Comparison of ENCODE assay signal across 1 cellular context in genomic region chr10:119892188-119893065, GRCh38.
TF ChIP-seq lines count a peak whose summit lies in the region.

TSS of gene SEC23IP (plus strand) at chr10:119892730. CDS start at chr10:119892783, 53 bp downstream.

TF ChIP-seq in HepG2, 621 proteins besides CTCF, POLR2A, EP300 and RAD21 (continued from another document and continues in another):
- peak; percentile 93 for TF ChIP-seq NFKB2 (CRISPR knock-in tag; IDR thresholded peaks at IDR 0.05; ENCODE audit: borderline replicate concordance)
- peak; percentile 93 for TF ChIP-seq YEATS4 (CRISPR knock-in tag; IDR thresholded peaks at IDR 0.05; ENCODE audit: borderline replicate concordance)
- TF ChIP-seq, protein P1, sequence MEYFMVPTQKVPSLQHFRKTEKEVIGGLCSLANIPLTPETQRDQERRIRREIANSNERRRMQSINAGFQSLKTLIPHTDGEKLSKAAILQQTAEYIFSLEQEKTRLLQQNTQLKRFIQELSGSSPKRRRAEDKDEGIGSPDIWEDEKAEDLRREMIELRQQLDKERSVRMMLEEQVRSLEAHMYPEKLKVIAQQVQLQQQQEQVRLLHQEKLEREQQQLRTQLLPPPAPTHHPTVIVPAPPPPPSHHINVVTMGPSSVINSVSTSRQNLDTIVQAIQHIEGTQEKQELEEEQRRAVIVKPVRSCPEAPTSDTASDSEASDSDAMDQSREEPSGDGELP (IDR thresholded peaks at IDR 0.05; ENCODE audit: borderline replicate concordance, low read depth): peak; percentile 16; the same call in 1 of the 2 replicates
- TF ChIP-seq MEF2D (CRISPR knock-in tag; IDR thresholded peaks at IDR 0.05): peak; percentile 84
- TF ChIP-seq ZNF775 (CRISPR knock-in tag; IDR thresholded peaks at IDR 0.05; ENCODE audit: borderline replicate concordance): 0 out of 2 replicates have a peak, but pooled peaks have one; percentile 66
- TF ChIP-seq, protein P2, sequence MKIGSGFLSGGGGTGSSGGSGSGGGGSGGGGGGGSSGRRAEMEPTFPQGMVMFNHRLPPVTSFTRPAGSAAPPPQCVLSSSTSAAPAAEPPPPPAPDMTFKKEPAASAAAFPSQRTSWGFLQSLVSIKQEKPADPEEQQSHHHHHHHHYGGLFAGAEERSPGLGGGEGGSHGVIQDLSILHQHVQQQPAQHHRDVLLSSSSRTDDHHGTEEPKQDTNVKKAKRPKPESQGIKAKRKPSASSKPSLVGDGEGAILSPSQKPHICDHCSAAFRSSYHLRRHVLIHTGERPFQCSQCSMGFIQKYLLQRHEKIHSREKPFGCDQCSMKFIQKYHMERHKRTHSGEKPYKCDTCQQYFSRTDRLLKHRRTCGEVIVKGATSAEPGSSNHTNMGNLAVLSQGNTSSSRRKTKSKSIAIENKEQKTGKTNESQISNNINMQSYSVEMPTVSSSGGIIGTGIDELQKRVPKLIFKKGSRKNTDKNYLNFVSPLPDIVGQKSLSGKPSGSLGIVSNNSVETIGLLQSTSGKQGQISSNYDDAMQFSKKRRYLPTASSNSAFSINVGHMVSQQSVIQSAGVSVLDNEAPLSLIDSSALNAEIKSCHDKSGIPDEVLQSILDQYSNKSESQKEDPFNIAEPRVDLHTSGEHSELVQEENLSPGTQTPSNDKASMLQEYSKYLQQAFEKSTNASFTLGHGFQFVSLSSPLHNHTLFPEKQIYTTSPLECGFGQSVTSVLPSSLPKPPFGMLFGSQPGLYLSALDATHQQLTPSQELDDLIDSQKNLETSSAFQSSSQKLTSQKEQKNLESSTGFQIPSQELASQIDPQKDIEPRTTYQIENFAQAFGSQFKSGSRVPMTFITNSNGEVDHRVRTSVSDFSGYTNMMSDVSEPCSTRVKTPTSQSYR (CRISPR knock-in tag; IDR thresholded peaks at IDR 0.05; ENCODE audit: borderline replicate concordance): peak; percentile 72; the same call in 1 of the 2 replicates
- peak; percentile 29; the same call in 1 of the 2 replicates for TF ChIP-seq ZFP1 (CRISPR knock-in tag; IDR thresholded peaks at IDR 0.05)
- 0 out of 2 replicates have a peak, but pooled peaks have one; percentile 21 for TF ChIP-seq NFIB (CRISPR knock-in tag; IDR thresholded peaks at IDR 0.05; ENCODE audit: borderline replicate concordance)
- TF ChIP-seq BHLHE40 (IDR thresholded peaks at IDR 0.05; ENCODE audit: low read length): peak; percentile 91
- TF ChIP-seq ZBTB21 (CRISPR knock-in tag; IDR thresholded peaks at IDR 0.05): no peak; the same call in 1 of the 2 replicates
- TF ChIP-seq PAWR (CRISPR knock-in tag; IDR thresholded peaks at IDR 0.05; ENCODE audit: borderline replicate concordance): no peak
- TF ChIP-seq ZNF512B (CRISPR knock-in tag; IDR thresholded peaks at IDR 0.05; ENCODE audit: borderline replicate concordance): peak; percentile 94; the same call in 1 of the 2 replicates
- TF ChIP-seq, protein P3, sequence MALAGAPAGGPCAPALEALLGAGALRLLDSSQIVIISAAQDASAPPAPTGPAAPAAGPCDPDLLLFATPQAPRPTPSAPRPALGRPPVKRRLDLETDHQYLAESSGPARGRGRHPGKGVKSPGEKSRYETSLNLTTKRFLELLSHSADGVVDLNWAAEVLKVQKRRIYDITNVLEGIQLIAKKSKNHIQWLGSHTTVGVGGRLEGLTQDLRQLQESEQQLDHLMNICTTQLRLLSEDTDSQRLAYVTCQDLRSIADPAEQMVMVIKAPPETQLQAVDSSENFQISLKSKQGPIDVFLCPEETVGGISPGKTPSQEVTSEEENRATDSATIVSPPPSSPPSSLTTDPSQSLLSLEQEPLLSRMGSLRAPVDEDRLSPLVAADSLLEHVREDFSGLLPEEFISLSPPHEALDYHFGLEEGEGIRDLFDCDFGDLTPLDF (CRISPR knock-in tag; IDR thresholded peaks at IDR 0.05): no peak; the same call in 1 of the 2 replicates
- TF ChIP-seq ZBTB7B (CRISPR knock-in tag; IDR thresholded peaks at IDR 0.05): no peak
- peak; percentile 78; the same call in 1 of the 2 replicates for TF ChIP-seq ZSCAN25 (CRISPR knock-in tag; IDR thresholded peaks at IDR 0.05)
- TF ChIP-seq ZMYM4 (CRISPR knock-in tag; IDR thresholded peaks at IDR 0.05): peak; percentile 98
- TF ChIP-seq NR2F6 (IDR thresholded peaks at IDR 0.05): no peak
- TF ChIP-seq NR2F6 (CRISPR knock-in tag; IDR thresholded peaks at IDR 0.05): peak; percentile 55
- TF ChIP-seq ZNF644 (CRISPR knock-in tag; IDR thresholded peaks at IDR 0.05; ENCODE audit: low read depth): no peak; the same call in 1 of the 2 replicates
- no peak for TF ChIP-seq ZNF292 (CRISPR knock-in tag; IDR thresholded peaks at IDR 0.05; ENCODE audit: borderline replicate concordance, low read depth)
- peak; percentile 99 for TF ChIP-seq ZHX2 (IDR thresholded peaks at IDR 0.05; ENCODE audit: low read depth)
- TF ChIP-seq ZHX2 (CRISPR knock-in tag; IDR thresholded peaks at IDR 0.05; ENCODE audit: borderline replicate concordance): no peak
- TF ChIP-seq SNAI1 (CRISPR knock-in tag; IDR thresholded peaks at IDR 0.05; ENCODE audit: borderline replicate concordance): 0 out of 2 replicates have a peak, but pooled peaks have one; percentile 23
- TF ChIP-seq ZNF317 (CRISPR knock-in tag; IDR thresholded peaks at IDR 0.05): peak; percentile 77
- no peak for TF ChIP-seq PRMT3 (CRISPR knock-in tag; IDR thresholded peaks at IDR 0.05; ENCODE audit: borderline replicate concordance, low read depth)
- TF ChIP-seq ZGPAT (CRISPR knock-in tag; IDR thresholded peaks at IDR 0.05): peak; percentile 99
- peak; percentile 94; the same call in 1 of the 2 replicates for TF ChIP-seq ZNF614 (CRISPR knock-in tag; IDR thresholded peaks at IDR 0.05; ENCODE audit: borderline replicate concordance)
- peak; percentile 65; the same call in 1 of the 2 replicates for TF ChIP-seq RBAK (CRISPR knock-in tag; IDR thresholded peaks at IDR 0.05)
- TF ChIP-seq, protein P4, sequence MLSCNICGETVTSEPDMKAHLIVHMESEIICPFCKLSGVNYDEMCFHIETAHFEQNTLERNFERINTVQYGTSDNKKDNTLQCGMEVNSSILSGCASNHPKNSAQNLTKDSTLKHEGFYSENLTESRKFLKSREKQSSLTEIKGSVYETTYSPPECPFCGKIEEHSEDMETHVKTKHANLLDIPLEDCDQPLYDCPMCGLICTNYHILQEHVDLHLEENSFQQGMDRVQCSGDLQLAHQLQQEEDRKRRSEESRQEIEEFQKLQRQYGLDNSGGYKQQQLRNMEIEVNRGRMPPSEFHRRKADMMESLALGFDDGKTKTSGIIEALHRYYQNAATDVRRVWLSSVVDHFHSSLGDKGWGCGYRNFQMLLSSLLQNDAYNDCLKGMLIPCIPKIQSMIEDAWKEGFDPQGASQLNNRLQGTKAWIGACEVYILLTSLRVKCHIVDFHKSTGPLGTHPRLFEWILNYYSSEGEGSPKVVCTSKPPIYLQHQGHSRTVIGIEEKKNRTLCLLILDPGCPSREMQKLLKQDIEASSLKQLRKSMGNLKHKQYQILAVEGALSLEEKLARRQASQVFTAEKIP (CRISPR knock-in tag; IDR thresholded peaks at IDR 0.05; ENCODE audit: borderline replicate concordance): no peak
- TF ChIP-seq ZFP36L2 (CRISPR knock-in tag; IDR thresholded peaks at IDR 0.05): peak; percentile 69; the same call in 1 of the 2 replicates
- peak; percentile 50; the same call in 1 of the 2 replicates for TF ChIP-seq KLF15 (CRISPR knock-in tag; IDR thresholded peaks at IDR 0.05; ENCODE audit: borderline replicate concordance)
- TF ChIP-seq ZNF879 (CRISPR knock-in tag; IDR thresholded peaks at IDR 0.05): 0 out of 2 replicates have a peak, but pooled peaks have one; percentile 71
- 0 out of 2 replicates have a peak, but pooled peaks have one; percentile 59 for TF ChIP-seq ZNF83 (CRISPR knock-in tag; IDR thresholded peaks at IDR 0.05; ENCODE audit: borderline replicate concordance)
- TF ChIP-seq ZNF510 (CRISPR knock-in tag; IDR thresholded peaks at IDR 0.05; ENCODE audit: low read depth): no peak
- peak; percentile 59; the same call in 1 of the 2 replicates for TF ChIP-seq HMG20B (CRISPR knock-in tag; conservative IDR thresholded peaks at IDR 0.05)
- no peak for TF ChIP-seq TRIM24 (CRISPR knock-in tag; IDR thresholded peaks at IDR 0.05)
- peak; percentile 51 for TF ChIP-seq FOXO1 (CRISPR knock-in tag; IDR thresholded peaks at IDR 0.05)
- TF ChIP-seq ATF7 (IDR thresholded peaks at IDR 0.05): no peak
- 0 out of 2 replicates have a peak, but pooled peaks have one; percentile 43 for TF ChIP-seq ATF7 (CRISPR knock-in tag; IDR thresholded peaks at IDR 0.05)
- no peak for TF ChIP-seq KLF9 (CRISPR knock-in tag; IDR thresholded peaks at IDR 0.05; ENCODE audit: low read depth)
- TF ChIP-seq HOXA5 (CRISPR knock-in tag; IDR thresholded peaks at IDR 0.05): peak; percentile 59; the same call in 1 of the 2 replicates
- TF ChIP-seq, protein P5, sequence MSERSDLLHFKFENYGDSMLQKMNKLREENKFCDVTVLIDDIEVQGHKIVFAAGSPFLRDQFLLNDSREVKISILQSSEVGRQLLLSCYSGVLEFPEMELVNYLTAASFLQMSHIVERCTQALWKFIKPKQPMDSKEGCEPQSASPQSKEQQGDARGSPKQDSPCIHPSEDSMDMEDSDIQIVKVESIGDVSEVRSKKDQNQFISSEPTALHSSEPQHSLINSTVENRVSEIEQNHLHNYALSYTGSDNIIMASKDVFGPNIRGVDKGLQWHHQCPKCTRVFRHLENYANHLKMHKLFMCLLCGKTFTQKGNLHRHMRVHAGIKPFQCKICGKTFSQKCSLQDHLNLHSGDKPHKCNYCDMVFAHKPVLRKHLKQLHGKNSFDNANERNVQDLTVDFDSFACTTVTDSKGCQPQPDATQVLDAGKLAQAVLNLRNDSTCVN (CRISPR knock-in tag; IDR thresholded peaks at IDR 0.05; ENCODE audit: borderline replicate concordance): peak; percentile 91
- peak; percentile 45 for TF ChIP-seq U2AF1 (optimal IDR thresholded peaks at IDR 0.05; ENCODE audit: low read depth, low read length)
- 0 out of 2 replicates have a peak, but pooled peaks have one; percentile 24 for TF ChIP-seq PPARG (CRISPR knock-in tag; conservative IDR thresholded peaks at IDR 0.05)
- peak; percentile 94 for TF ChIP-seq KMT2B (CRISPR knock-in tag; IDR thresholded peaks at IDR 0.05)
- TF ChIP-seq HMGA1 (CRISPR knock-in tag; conservative IDR thresholded peaks at IDR 0.05): no peak
- TF ChIP-seq ZNF569 (CRISPR knock-in tag; IDR thresholded peaks at IDR 0.05; ENCODE audit: borderline replicate concordance): peak; percentile 50; the same call in 1 of the 2 replicates
- peak; percentile 78 for TF ChIP-seq NCOA2 (CRISPR knock-in tag; IDR thresholded peaks at IDR 0.05)
